In the genomic region with DNA sequence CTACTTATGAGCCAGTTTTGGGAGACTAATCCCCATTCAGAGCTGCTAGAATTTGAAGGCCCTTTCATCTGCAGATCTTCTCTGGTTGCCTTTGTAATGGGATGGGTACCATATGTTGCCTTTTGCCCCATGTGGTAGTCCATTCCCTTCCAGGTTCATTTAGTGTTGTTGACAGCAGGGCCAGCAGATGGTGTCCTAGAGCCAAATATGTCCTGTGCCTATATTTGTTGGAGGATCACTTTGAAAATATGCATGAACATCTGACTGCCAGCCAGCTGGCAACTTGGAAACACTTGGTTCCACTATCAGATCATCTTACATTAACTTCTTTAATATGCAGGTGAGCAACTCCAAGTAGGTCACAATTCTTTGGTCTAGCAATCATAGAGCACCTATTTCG, we compare ENCODE assay signal across 8 cellular contexts. TPM values are rescaled to one million over a fixed set of nuclear protein-coding genes. Genes with fewer than 3 reads are reported as not detected.
A peak's percentile ranks its signal among the peaks of the same experiment; 100 is the strongest.
DNase-seq lines count a peak whose midpoint lies in the region; ATAC-seq and TF ChIP-seq lines count a peak whose summit lies in the region.

No MANE protein-coding gene starts in this region.

- no peak for TF ChIP-seq POLR2A in NB4 (IDR thresholded peaks at IDR 0.05; ENCODE audit: extremely low read depth, insufficient read length)

- H3K4me3 ChIP-seq in NB4 (ENCODE audit: low read depth, low read length) (no peak overlapping the region), astrocyte of the cerebellum (ENCODE audit: low read depth, low read length) (no peak overlapping the region)

- DNase-seq in GDM1 (lab: John Stamatoyannopoulos, UW) = peak; percentile 28
- peak; percentile 62 for DNase-seq in H4 (ENCODE audit: low spot score)
- peak; percentile 54 for DNase-seq in NB4 (ENCODE audit: low read depth)
- DNase-seq in astrocyte of the cerebellum (ENCODE audit: low read depth) = peak; percentile 71
- peak; percentile 75 for DNase-seq in iPS-NIHi11 (ENCODE audit: low spot score)
- DNase-seq in stimulated activated CD4-positive, alpha-beta T cell treated with anti-CD3 and anti-CD28 coated beads, Interleukin-1b, Interleukin-23, amount 100 ng/mL, for 4 hours (ENCODE audit: low read depth in 2 of 2) = peak; percentile 28 to 34
- DNase-seq in mesenteric fat pad (ENCODE audit: low spot score) = no peak

- in situ Hi-C loops in astrocyte of the cerebellum (cut with HindIII; ENCODE audit: low sequenced_read_pairs) = loop anchor here (25.0 kb wide), 1 partner anchor 671 kb away; a partner anchor contains a TSS

- TF ChIP-seq CTCF in NB4 (IDR thresholded peaks at IDR 0.05; ENCODE audit: low read depth, low read length) (peak; percentile 67), astrocyte of the cerebellum (IDR thresholded peaks at IDR 0.05; ENCODE audit: low read depth, low read length, missing control alignments) (peak; percentile 83)

- peak; percentile 94 for ATAC-seq in SK-N-SH treated with all-trans-retinoic acid at 6 μM for 48 hours

TF ChIP-seq in SK-N-SH treated with all-trans-retinoic acid at 6 μM for 48 hours, 23 proteins besides CTCF, POLR2A, EP300 and RAD21:
- TF ChIP-seq, protein P1, sequence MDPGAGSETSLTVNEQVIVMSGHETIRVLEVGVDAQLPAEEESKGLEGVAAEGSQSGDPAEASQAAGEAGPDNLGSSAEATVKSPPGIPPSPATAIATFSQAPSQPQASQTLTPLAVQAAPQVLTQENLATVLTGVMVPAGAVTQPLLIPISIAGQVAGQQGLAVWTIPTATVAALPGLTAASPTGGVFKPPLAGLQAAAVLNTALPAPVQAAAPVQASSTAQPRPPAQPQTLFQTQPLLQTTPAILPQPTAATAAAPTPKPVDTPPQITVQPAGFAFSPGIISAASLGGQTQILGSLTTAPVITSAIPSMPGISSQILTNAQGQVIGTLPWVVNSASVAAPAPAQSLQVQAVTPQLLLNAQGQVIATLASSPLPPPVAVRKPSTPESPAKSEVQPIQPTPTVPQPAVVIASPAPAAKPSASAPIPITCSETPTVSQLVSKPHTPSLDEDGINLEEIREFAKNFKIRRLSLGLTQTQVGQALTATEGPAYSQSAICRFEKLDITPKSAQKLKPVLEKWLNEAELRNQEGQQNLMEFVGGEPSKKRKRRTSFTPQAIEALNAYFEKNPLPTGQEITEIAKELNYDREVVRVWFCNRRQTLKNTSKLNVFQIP (CRISPR knock-in tag; IDR thresholded peaks at IDR 0.05; ENCODE audit: borderline replicate concordance, low read depth) = no peak
- TF ChIP-seq ZFP30 (CRISPR knock-in tag; IDR thresholded peaks at IDR 0.05) = no peak
- TF ChIP-seq, protein P2, sequence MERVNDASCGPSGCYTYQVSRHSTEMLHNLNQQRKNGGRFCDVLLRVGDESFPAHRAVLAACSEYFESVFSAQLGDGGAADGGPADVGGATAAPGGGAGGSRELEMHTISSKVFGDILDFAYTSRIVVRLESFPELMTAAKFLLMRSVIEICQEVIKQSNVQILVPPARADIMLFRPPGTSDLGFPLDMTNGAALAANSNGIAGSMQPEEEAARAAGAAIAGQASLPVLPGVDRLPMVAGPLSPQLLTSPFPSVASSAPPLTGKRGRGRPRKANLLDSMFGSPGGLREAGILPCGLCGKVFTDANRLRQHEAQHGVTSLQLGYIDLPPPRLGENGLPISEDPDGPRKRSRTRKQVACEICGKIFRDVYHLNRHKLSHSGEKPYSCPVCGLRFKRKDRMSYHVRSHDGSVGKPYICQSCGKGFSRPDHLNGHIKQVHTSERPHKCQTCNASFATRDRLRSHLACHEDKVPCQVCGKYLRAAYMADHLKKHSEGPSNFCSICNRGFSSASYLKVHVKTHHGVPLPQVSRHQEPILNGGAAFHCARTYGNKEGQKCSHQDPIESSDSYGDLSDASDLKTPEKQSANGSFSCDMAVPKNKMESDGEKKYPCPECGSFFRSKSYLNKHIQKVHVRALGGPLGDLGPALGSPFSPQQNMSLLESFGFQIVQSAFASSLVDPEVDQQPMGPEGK (CRISPR knock-in tag; IDR thresholded peaks at IDR 0.05; ENCODE audit: borderline replicate concordance) = no peak
- TF ChIP-seq TOX (CRISPR knock-in tag; IDR thresholded peaks at IDR 0.05; ENCODE audit: borderline replicate concordance) = no peak
- no peak for TF ChIP-seq ZNF565 (CRISPR knock-in tag; conservative IDR thresholded peaks at IDR 0.05; ENCODE audit: low read depth)
- TF ChIP-seq ARNTL (CRISPR knock-in tag; IDR thresholded peaks at IDR 0.05; ENCODE audit: borderline replicate concordance, low read depth) = no peak
- no peak for TF ChIP-seq TCF4 (CRISPR knock-in tag; IDR thresholded peaks at IDR 0.05; ENCODE audit: borderline replicate concordance)
- TF ChIP-seq, protein P3, sequence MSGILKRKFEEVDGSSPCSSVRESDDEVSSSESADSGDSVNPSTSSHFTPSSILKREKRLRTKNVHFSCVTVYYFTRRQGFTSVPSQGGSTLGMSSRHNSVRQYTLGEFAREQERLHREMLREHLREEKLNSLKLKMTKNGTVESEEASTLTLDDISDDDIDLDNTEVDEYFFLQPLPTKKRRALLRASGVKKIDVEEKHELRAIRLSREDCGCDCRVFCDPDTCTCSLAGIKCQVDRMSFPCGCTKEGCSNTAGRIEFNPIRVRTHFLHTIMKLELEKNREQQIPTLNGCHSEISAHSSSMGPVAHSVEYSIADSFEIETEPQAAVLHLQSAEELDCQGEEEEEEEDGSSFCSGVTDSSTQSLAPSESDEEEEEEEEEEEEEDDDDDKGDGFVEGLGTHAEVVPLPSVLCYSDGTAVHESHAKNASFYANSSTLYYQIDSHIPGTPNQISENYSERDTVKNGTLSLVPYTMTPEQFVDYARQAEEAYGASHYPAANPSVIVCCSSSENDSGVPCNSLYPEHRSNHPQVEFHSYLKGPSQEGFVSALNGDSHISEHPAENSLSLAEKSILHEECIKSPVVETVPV (CRISPR knock-in tag; IDR thresholded peaks at IDR 0.05) = no peak
- no peak for TF ChIP-seq RARB (CRISPR knock-in tag; IDR thresholded peaks at IDR 0.05)
- no peak for TF ChIP-seq BACH2 (CRISPR knock-in tag; IDR thresholded peaks at IDR 0.05; ENCODE audit: borderline replicate concordance)

RNA-seq across cellular contexts. Expression of a gene that starts 30.4 kb away (rescaled TPM):
- total RNA-seq in H4 (2014; rRNA removed; shearing (Covaris generic)) = 0.21 TPM in 1 of 2 replicates, not detected in the other
- not detected for total RNA-seq in mesenteric fat pad
